1 cellular context compared by ENCODE assay signal in genomic region chr4:30416547-30416946, GRCh38.
TF ChIP-seq lines count a peak whose summit lies in the region.

No MANE protein-coding gene starts in this region.

TF ChIP-seq in GM23338, 12 proteins besides CTCF, POLR2A, EP300 and RAD21 (continued from another document):
- TF ChIP-seq ZNF462 (CRISPR knock-in tag; IDR thresholded peaks at IDR 0.05) (no peak), POLR2AphosphoS5 (IDR thresholded peaks at IDR 0.05; ENCODE audit: low read depth) (no peak), ZNF331 (CRISPR knock-in tag; IDR thresholded peaks at IDR 0.05; ENCODE audit: low read depth) (no peak), NANOG (IDR thresholded peaks at IDR 0.05; ENCODE audit: borderline replicate concordance) (no peak), EZH2 (IDR thresholded peaks at IDR 0.05; ENCODE audit: low read depth, unreplicated experiment) (no peak), ETS1 (IDR thresholded peaks at IDR 0.05) (no peak), ZNF114 (CRISPR knock-in tag; IDR thresholded peaks at IDR 0.05) (no peak), CREB1 (CRISPR knock-in tag; IDR thresholded peaks at IDR 0.05; ENCODE audit: low read depth) (no peak)
